Comparison of ENCODE assay signal across 9 cellular contexts in the genomic region with DNA sequence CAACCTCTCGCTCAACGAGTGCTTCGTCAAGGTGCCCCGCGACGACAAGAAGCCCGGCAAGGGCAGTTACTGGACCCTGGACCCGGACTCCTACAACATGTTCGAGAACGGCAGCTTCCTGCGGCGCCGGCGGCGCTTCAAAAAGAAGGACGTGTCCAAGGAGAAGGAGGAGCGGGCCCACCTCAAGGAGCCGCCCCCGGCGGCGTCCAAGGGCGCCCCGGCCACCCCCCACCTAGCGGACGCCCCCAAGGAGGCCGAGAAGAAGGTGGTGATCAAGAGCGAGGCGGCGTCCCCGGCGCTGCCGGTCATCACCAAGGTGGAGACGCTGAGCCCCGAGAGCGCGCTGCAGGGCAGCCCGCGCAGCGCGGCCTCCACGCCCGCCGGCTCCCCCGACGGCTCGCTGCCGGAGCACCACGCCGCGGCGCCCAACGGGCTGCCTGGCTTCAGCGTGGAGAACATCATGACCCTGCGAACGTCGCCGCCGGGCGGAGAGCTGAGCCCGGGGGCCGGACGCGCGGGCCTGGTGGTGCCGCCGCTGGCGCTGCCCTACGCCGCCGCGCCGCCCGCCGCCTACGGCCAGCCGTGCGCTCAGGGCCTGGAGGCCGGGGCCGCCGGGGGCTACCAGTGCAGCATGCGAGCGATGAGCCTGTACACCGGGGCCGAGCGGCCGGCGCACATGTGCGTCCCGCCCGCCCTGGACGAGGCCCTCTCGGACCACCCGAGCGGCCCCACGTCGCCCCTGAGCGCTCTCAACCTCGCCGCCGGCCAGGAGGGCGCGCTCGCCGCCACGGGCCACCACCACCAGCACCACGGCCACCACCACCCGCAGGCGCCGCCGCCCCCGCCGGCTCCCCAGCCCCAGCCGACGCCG. TPM values are rescaled to one million over a fixed set of nuclear protein-coding genes. Genes with fewer than 3 reads are reported as not detected.
DNase-seq lines count a peak whose midpoint lies in the region; ATAC-seq and TF ChIP-seq lines count a peak whose summit lies in the region.
"Had no signal": no experiment of that assay in that cellular context is flagged by ENCODE, and none has a peak within 500 bp of the region (broad histone marks: within the 10 kb centered on the region; RNA-seq: fewer than 3 reads in every experiment).

No MANE protein-coding gene starts in this region.

- H3K9me3 ChIP-seq in IMR-90 (ENCODE audit: control insufficient read depth, insufficient read depth, low read length): no peaks in the 10 kb centered on the region
- no peaks in the 10 kb centered on the region for H3K9me3 ChIP-seq in mesodermal cell (ENCODE audit: control insufficient read depth, low read length)
- H3K9me3 ChIP-seq in PC-9 (ENCODE audit: insufficient read depth, low read depth): no peaks in the 10 kb centered on the region

- ATAC-seq in IMR-90 (ENCODE audit: low read depth): peak; percentile 38
- ATAC-seq: PC-3 had no signal

- H3K56ac ChIP-seq in IMR-90 (ENCODE audit: extremely low read depth, insufficient read depth, low read length): peak overlapping the region; percentile 51; the same call in 1 of the 2 replicates

- peaks cover 9 to 29% of the 10 kb centered on the region in 2 experiments for H3K79me1 ChIP-seq in IMR-90 (ENCODE audit: low read depth in 1 of 2, low read length in 2 of 2)

- TF ChIP-seq RAD21 in IMR-90 (IDR thresholded peaks at IDR 0.05; ENCODE audit: low read length): peak; percentile 47

- CTCF ChIA-PET in IMR-90 (lab: Yijun Ruan, JAX) (interaction anchor here (1.5 kb wide), 1 partner anchor 494 kb away, joined by 4 read pairs; no protein-coding TSS in a partner anchor), PC-9 (lab: Charles Lee) (no interaction called here)

- peak; percentile 46 for TF ChIP-seq CTCF in IMR-90 (conservative IDR thresholded peaks at IDR 0.05; ENCODE audit: low read depth, low read length)
- TF ChIP-seq CTCF in epithelial cell of esophagus (IDR thresholded peaks at IDR 0.05; ENCODE audit: insufficient read depth, low read depth, low read length, missing control alignments): no peak
- no peak for TF ChIP-seq CTCF in PC-9 (conservative IDR thresholded peaks at IDR 0.05)

- H3K79me2 ChIP-seq in ACC112 (ENCODE audit: control insufficient read depth, insufficient read depth, low read length, unreplicated experiment) (peaks cover 75% of the 10 kb centered on the region), PC-9 (ENCODE audit: low read depth) (no peaks in the 10 kb centered on the region)

- peak overlapping the region; percentile 62; the same call in 1 of the 2 replicates for H3K14ac ChIP-seq in IMR-90 (replicated peaks; ENCODE audit: low read depth, low read length)

- no peak overlapping the region for H2AFZ ChIP-seq in ACC112 (ENCODE audit: low read length, unreplicated experiment)
- peak overlapping the region; percentile 88 for H2AFZ ChIP-seq in IMR-90 (replicated peaks; ENCODE audit: low read length, poor library complexity)
- no peak overlapping the region for H2AFZ ChIP-seq in PC-9

- H2AK5ac ChIP-seq in IMR-90 (ENCODE audit: low read depth, low read length): peak overlapping the region; percentile 40

- peak overlapping the region; percentile 84 for H2AK9ac ChIP-seq in IMR-90 (replicated peaks; ENCODE audit: low read depth, low read length, poor library complexity)

- 2% methylated on average over 52 of the region's 115 CpGs; no CpG with 5 or more reads in 1 of the 2 experiments for WGBS in IMR-90 (ENCODE audit: extremely low coverage in 2 of 2, insufficient read length in 1 of 2), 2 experiments
- WGBS in mesodermal cell (ENCODE audit: insufficient coverage in 2 of 2), 2 experiments: 1 to 2% methylated on average over 75 to 99 of the region's 115 CpGs

- DNase-seq in IMR-90 (peak; percentile 39), epithelial cell of esophagus (ENCODE audit: low read depth) (peak; percentile 39), DMS114 treated with DMSO at 0.1 percent for 48 hours (lab: John Stamatoyannopoulos, UW; ENCODE audit: unreplicated experiment) (no peak), PC-9 (no peak), germinal center (ENCODE audit: low spot score) (no peak), NCI-H1417 (lab: John Stamatoyannopoulos, UW) (no peak)
- DNase-seq: PC-3 had no signal

- peaks cover 2% of the 10 kb centered on the region; the same call in 1 of the 2 replicates for H3K9me1 ChIP-seq in IMR-90 (ENCODE audit: insufficient read depth, low read length)

- H3K9me2 ChIP-seq in PC-9 (ENCODE audit: insufficient read depth): no peaks in the 10 kb centered on the region

- no peak overlapping the region for H4K5ac ChIP-seq in IMR-90 (ENCODE audit: low read depth, low read length)

- BruUV-seq in IMR-90 (replicated peaks; lab: Mats Ljungman, UMichigan) (no TSS peak), PC-9 (replicated peaks; lab: Mats Ljungman, UMichigan) (no TSS peak)

- no peak for TF ChIP-seq POLR2A in IMR-90 (IDR thresholded peaks at IDR 0.05; ENCODE audit: low read depth, low read length)

- peak overlapping the region in 1 of 2 experiments; percentile 42; a peak in 1 of 4 replicates for H4K8ac ChIP-seq in IMR-90 (ENCODE audit: low read depth in 2 of 2, low read length in 2 of 2)

- peak overlapping the region; percentile 37; the same call in 1 of the 3 replicates for H2BK15ac ChIP-seq in IMR-90 (ENCODE audit: low read depth, low read length)

- dilution Hi-C loops in IMR-90 (cut with HindIII; ENCODE audit: low sequenced_read_pairs, unreplicated experiment): no loop called here

- peaks cover 30% of the 10 kb centered on the region for H3K4me1 ChIP-seq in ACC112 (ENCODE audit: control insufficient read depth, insufficient read depth, low read length, unreplicated experiment)
- H3K4me1 ChIP-seq in IMR-90 (ENCODE audit: control insufficient read depth, insufficient read depth, low read length): peaks cover 7% of the 10 kb centered on the region
- H3K4me1 ChIP-seq in mesodermal cell (ENCODE audit: control insufficient read depth, insufficient read depth, low read length, poor library complexity, severe bottlenecking): peaks cover 26% of the 10 kb centered on the region
- H3K4me1 ChIP-seq in PC-9 (replicated peaks; ENCODE audit: insufficient read depth): no peaks in the 10 kb centered on the region

- H3K27me3 ChIP-seq in ACC112 (ENCODE audit: insufficient read depth, low read length) (no peaks in the 10 kb centered on the region), IMR-90 (ENCODE audit: control insufficient read depth, insufficient read depth, low read length) (no peaks in the 10 kb centered on the region), PC-9 (ENCODE audit: insufficient read depth, low read depth) (peaks cover 63% of the 10 kb centered on the region)

- H3F3A ChIP-seq in PC-9 (ENCODE audit: insufficient read depth, low read depth): no peaks in the 10 kb centered on the region

- in situ Hi-C loops in IMR-90 (cut with MboI; ENCODE audit: low sequenced_read_pairs): loop anchor here (5.0 kb wide), 1 partner anchor 494 kb away; no protein-coding TSS in a partner anchor

- peak overlapping the region; percentile 90 for H3K23ac ChIP-seq in IMR-90 (ENCODE audit: low read depth, low read length)

- intact Hi-C loops in IMR-90 (cut with micrococcal nuclease): loop anchor here (10.0 kb wide), 1 partner anchor 1067 kb away; no protein-coding TSS in a partner anchor
- intact Hi-C loops in PC-9 (cut with micrococcal nuclease; ENCODE audit: unreplicated experiment): loop anchor here (10.0 kb wide), 1 partner anchor 637 kb away; no protein-coding TSS in a partner anchor

- peak overlapping the region; percentile 92 for H3K4me3 ChIP-seq in ACC112 (ENCODE audit: low read depth, low read length)
- H3K4me3 ChIP-seq in IMR-90 (ENCODE audit: insufficient read depth, low read depth, low read length): peak overlapping the region; percentile 98
- H3K4me3 ChIP-seq in epithelial cell of esophagus (ENCODE audit: low read length): peak overlapping the region; percentile 51
- peak overlapping the region; percentile 79 for H3K4me3 ChIP-seq in mesodermal cell (ENCODE audit: extremely low read depth, insufficient read depth, low read length, poor library complexity, severe bottlenecking)
- no peak overlapping the region for H3K4me3 ChIP-seq in PC-9

- H3K9ac ChIP-seq in IMR-90 (ENCODE audit: low read depth, low read length): peak overlapping the region; percentile 98

- H2BK5ac ChIP-seq in IMR-90 (ENCODE audit: low read depth, low read length, poor library complexity, severe bottlenecking): peak overlapping the region; percentile 87

- H4K91ac ChIP-seq in IMR-90 (ENCODE audit: insufficient read depth, low read depth, low read length): peak overlapping the region; percentile 76; the same call in 1 of the 2 replicates

- H3K36me3 ChIP-seq in ACC112 (ENCODE audit: insufficient read depth, low read length) (peaks cover 31% of the 10 kb centered on the region; the same call in 1 of the 2 replicates), IMR-90 (ENCODE audit: control insufficient read depth, insufficient read depth, low read length) (no peaks in the 10 kb centered on the region), mesodermal cell (ENCODE audit: control insufficient read depth, insufficient read depth, low read length) (peaks cover 22% of the 10 kb centered on the region), PC-9 (ENCODE audit: low read depth) (no peaks in the 10 kb centered on the region)

- POLR2A ChIA-PET in IMR-90 (lab: Charles Lee; ENCODE audit: unreplicated experiment) (no interaction called here), PC-9 (lab: Charles Lee; ENCODE audit: unreplicated experiment) (no interaction called here)

- H2BK20ac ChIP-seq in IMR-90 (ENCODE audit: low read depth, low read length): no peak overlapping the region; the same call in 1 of the 2 replicates

- peak overlapping the region; percentile 70 for H2BK120ac ChIP-seq in IMR-90 (ENCODE audit: low read depth, low read length)

- H3K18ac ChIP-seq in IMR-90 (ENCODE audit: low read depth, low read length): no peak overlapping the region

- peak overlapping the region; percentile 65; the same call in 1 of the 2 replicates for H3K4ac ChIP-seq in IMR-90 (ENCODE audit: low read depth, low read length)

- H4K20me1 ChIP-seq in IMR-90 (ENCODE audit: insufficient read depth, low read length) (0 out of 2 replicates have a peak, but pooled peaks cover 7% of the 10 kb centered on the region), PC-9 (ENCODE audit: insufficient read depth) (no peaks in the 10 kb centered on the region)

- peak overlapping the region; percentile 62 for H3K4me2 ChIP-seq in IMR-90 (ENCODE audit: low read depth, low read length)
- no peak overlapping the region for H3K4me2 ChIP-seq in PC-9

- H3K27ac ChIP-seq in ACC112 (ENCODE audit: low read depth, low read length) (peak overlapping the region; percentile 83), IMR-90 (ENCODE audit: insufficient read depth, low read length) (peak overlapping the region; percentile 96), mesodermal cell (ENCODE audit: low read depth, low read length, severe bottlenecking) (no peak overlapping the region), PC-9 (no peak overlapping the region)

RNA-seq across cellular contexts. Expression of a gene that starts 1.3 kb away (rescaled TPM):
- total RNA-seq in IMR-90 (2012; rRNA removed): 0.90 and 1.1 TPM in 2 replicates
- 6.4 and 9.2 TPM in 2 replicates for polyA plus RNA-seq in IMR-90 (2012; rRNA removed)
- polyA plus RNA-seq in IMR-90 (2012; cell fraction: cytosol; rRNA removed): 5.5 and 8.7 TPM in 2 replicates
- 4.3 and 7.4 TPM in 2 replicates for polyA plus RNA-seq in IMR-90 (2012; cell fraction: nucleus; rRNA removed; ENCODE audit: low replicate concordance)
- 12.3 TPM for polyA plus RNA-seq in mesodermal cell (2013, experiment 1 of 2)
- polyA plus RNA-seq in mesodermal cell (2013, experiment 2 of 2): 9.1 TPM
- total RNA-seq in PC-9 (2021): not detected in 2 replicates
- total RNA-seq: PC-3 had no signal

RNA-seq across cellular contexts. Expression of a gene that starts 10.4 kb away (rescaled TPM):
- total RNA-seq in IMR-90 (2012; rRNA removed) (15.2 and 23.9 TPM in 2 replicates), PC-9 (2021) (not detected in 2 replicates)
- polyA plus RNA-seq in IMR-90 (2012; rRNA removed): 25.8 and 29.9 TPM in 2 replicates
- polyA plus RNA-seq in IMR-90 (2012; cell fraction: cytosol; rRNA removed): 59.6 and 70.0 TPM in 2 replicates
- polyA plus RNA-seq in IMR-90 (2012; cell fraction: nucleus; rRNA removed; ENCODE audit: low replicate concordance): 22.9 and 59.6 TPM in 2 replicates
- polyA plus RNA-seq in mesodermal cell (2013, experiment 1 of 2): 3.8 TPM
- 2.6 TPM for polyA plus RNA-seq in mesodermal cell (2013, experiment 2 of 2)

RNA-seq across cellular contexts. Expression of a gene that starts 12.9 kb away (rescaled TPM):
- total RNA-seq in IMR-90 (2012; rRNA removed) (7.8 and 8.2 TPM in 2 replicates), PC-9 (2021) (23.4 and 25.7 TPM in 2 replicates)
- polyA plus RNA-seq in IMR-90 (2012; rRNA removed): 13.7 and 16.8 TPM in 2 replicates
- 5.6 and 7.9 TPM in 2 replicates for polyA plus RNA-seq in IMR-90 (2012; cell fraction: cytosol; rRNA removed)
- 71.8 and 97.1 TPM in 2 replicates for polyA plus RNA-seq in IMR-90 (2012; cell fraction: nucleus; rRNA removed; ENCODE audit: low replicate concordance)
- 19.2 TPM for polyA plus RNA-seq in mesodermal cell (2013, experiment 1 of 2)
- 17.6 TPM for polyA plus RNA-seq in mesodermal cell (2013, experiment 2 of 2)

RNA-seq across cellular contexts. Expression of a gene that starts 57.6 kb away (rescaled TPM):
- total RNA-seq in IMR-90 (2012; rRNA removed): 2.7 and 4.2 TPM in 2 replicates
- 33.0 and 34.5 TPM in 2 replicates for polyA plus RNA-seq in IMR-90 (2012; rRNA removed)
- 33.7 and 84.8 TPM in 2 replicates for polyA plus RNA-seq in IMR-90 (2012; cell fraction: cytosol; rRNA removed)
- 98.2 and 101 TPM in 2 replicates for polyA plus RNA-seq in IMR-90 (2012; cell fraction: nucleus; rRNA removed; ENCODE audit: low replicate concordance)
- 22.0 TPM for polyA plus RNA-seq in mesodermal cell (2013, experiment 1 of 2)
- 26.8 TPM for polyA plus RNA-seq in mesodermal cell (2013, experiment 2 of 2)
- total RNA-seq in PC-9 (2021): not detected in 2 replicates
- total RNA-seq: PC-3 had no signal

Comparison
In these comparisons a context has a peak if more than half of its experiments do, and no peak if none do; other contexts are left out.
1. H3K27ac ChIP-seq: peak in ACC112 (single experiment) and IMR-90 (single experiment); none in mesodermal cell (single experiment) and PC-9 (single experiment).
2. DNase-seq: peak in IMR-90 (single experiment) and epithelial cell of esophagus (single experiment); none in DMS114 treated with DMSO at 0.1 percent for 48 hours (single experiment), PC-9 (0 of 2), germinal center (single experiment) and NCI-H1417 (0 of 3).
3. RNA of a gene that starts 10.4 kb away (total RNA-seq): 15.2 to 23.9 TPM in IMR-90; not detected in PC-9; every median in the first group is over 10 times any median in the second.